ENCODE assay signal across 22 cellular contexts in genomic region chr13:94431987-94432386, GRCh38. TPM values are rescaled to one million over a fixed set of nuclear protein-coding genes. Genes with fewer than 3 reads are reported as not detected.
DNase-seq lines count a peak whose midpoint lies in the region; ATAC-seq and TF ChIP-seq lines count a peak whose summit lies in the region.
"Had no signal": no experiment of that assay in that cellular context is flagged by ENCODE, and none has a peak within 500 bp of the region (broad histone marks: within the 10 kb centered on the region; RNA-seq: fewer than 3 reads in every experiment).

No MANE protein-coding gene starts in this region.

- DNase-seq in DMS79 treated with DMSO at 0.1 percent for 48 hours (lab: John Stamatoyannopoulos, UW) (peak; percentile 48), DMS79 (lab: John Stamatoyannopoulos, UW) (no peak), cardiac muscle cell (ENCODE audit: low read depth in 1 of 2, low spot score in 1 of 2) (no peak), left cardiac atrium (no peak), NCI-H345 (lab: John Stamatoyannopoulos, UW) (no peak)
- DNase-seq in activated CD8-positive, alpha-beta T cell treated with anti-CD3 and anti-CD28 coated beads for 36 hours, result peak; percentile 46
- no peak for DNase-seq in stimulated activated effector memory CD8-positive, alpha-beta T cell treated with anti-CD3 and anti-CD28 coated beads, Interleukin-12 subunit alpha, Interleukin-12 subunit beta, amount 100 ng/mL, for 72 hours (ENCODE audit: low spot score in 2 of 2)
- DNase-seq: CD8-positive, alpha-beta T cell; cerebellar nuclear complex; GDM1; GOT3; lower lobe of right lung; MV-4-11; NCI-H1694; right cardiac atrium; T-cell; upper lobe of right lung had no signal

- TF ChIP-seq CTCF in cardiac muscle cell (IDR thresholded peaks at IDR 0.05; ENCODE audit: low read depth, low read length), result no peak
- no peak for TF ChIP-seq CTCF in activated CD8-positive, alpha-beta T cell treated with anti-CD3 and anti-CD28 coated beads for 36 hours (IDR thresholded peaks at IDR 0.05)

- intact Hi-C loops in left cardiac atrium (cut with DNase I), result no loop called here
- intact Hi-C loops in activated CD8-positive, alpha-beta T cell treated with anti-CD3 and anti-CD28 coated beads for 36 hours (cut with micrococcal nuclease), result no loop called here

- no peaks in the 10 kb centered on the region for H3K9me3 ChIP-seq in cardiac muscle cell (ENCODE audit: low read depth)
- H3K9me3 ChIP-seq: lower lobe of right lung, upper lobe of right lung had no signal

- H3K36me3 ChIP-seq in cardiac muscle cell, result no peaks in the 10 kb centered on the region
- H3K36me3 ChIP-seq: lower lobe of right lung, upper lobe of right lung had no signal

- H3K4me1 ChIP-seq in cardiac muscle cell (ENCODE audit: low read depth), result peaks cover 43% of the 10 kb centered on the region
- H3K4me1 ChIP-seq: lower lobe of right lung, upper lobe of right lung had no signal

- H3K4me3 ChIP-seq in cardiac muscle cell, result no peak overlapping the region
- H3K4me3 ChIP-seq: lower lobe of right lung, upper lobe of right lung had no signal

- CTCF ChIA-PET in activated CD8-positive, alpha-beta T cell treated with anti-CD3 and anti-CD28 coated beads for 36 hours (lab: Charles Lee), result interaction anchor here (1.8 to 10.9 kb wide), 3 partner anchors 10 to 187 kb away, joined by 5 to 232 read pairs (median 44); no protein-coding TSS in a partner anchor

- H3K27me3 ChIP-seq in cardiac muscle cell, result no peaks in the 10 kb centered on the region
- H3K27me3 ChIP-seq: upper lobe of right lung had no signal

- H3K4me1 Mint-ChIP-seq in activated CD8-positive, alpha-beta T cell treated with anti-CD3 and anti-CD28 coated beads for 36 hours (ENCODE audit: low read depth), result peaks cover 33% of the 10 kb centered on the region
- peaks cover 5% of the 10 kb centered on the region for H3K4me1 Mint-ChIP-seq in stimulated activated effector memory CD8-positive, alpha-beta T cell treated with anti-CD3 and anti-CD28 coated beads, Interleukin-12 subunit alpha, Interleukin-12 subunit beta, amount 100 ng/mL, for 72 hours

- peak overlapping the region; percentile 76 for H3K27ac ChIP-seq in cardiac muscle cell
- H3K27ac ChIP-seq: 22Rv1, KMS-11, lower lobe of right lung, upper lobe of right lung had no signal

- H3K4me3 Mint-ChIP-seq in activated CD8-positive, alpha-beta T cell treated with anti-CD3 and anti-CD28 coated beads for 36 hours, result no peak overlapping the region
- H3K4me3 Mint-ChIP-seq in stimulated activated effector memory CD8-positive, alpha-beta T cell treated with anti-CD3 and anti-CD28 coated beads, Interleukin-12 subunit alpha, Interleukin-12 subunit beta, amount 100 ng/mL, for 72 hours, result no peak overlapping the region
- H3K4me3 Mint-ChIP-seq: CD8-positive, alpha-beta T cell; T-cell had no signal

- peaks cover 4% of the 10 kb centered on the region for H3K9me3 Mint-ChIP-seq in activated CD8-positive, alpha-beta T cell treated with anti-CD3 and anti-CD28 coated beads for 36 hours
- H3K9me3 Mint-ChIP-seq in stimulated activated effector memory CD8-positive, alpha-beta T cell treated with anti-CD3 and anti-CD28 coated beads, Interleukin-12 subunit alpha, Interleukin-12 subunit beta, amount 100 ng/mL, for 72 hours, result no peaks in the 10 kb centered on the region
- H3K9me3 Mint-ChIP-seq: activated naive CD4-positive, alpha-beta T cell treated with anti-CD3 and anti-CD28 coated beads, Interleukin-2, amount 50 U/mL, for 72 hours; CD8-positive, alpha-beta T cell; T-cell had no signal

- POLR2A ChIA-PET in activated CD8-positive, alpha-beta T cell treated with anti-CD3 and anti-CD28 coated beads for 36 hours (lab: Charles Lee), result interaction anchor here (1.2 to 1.5 kb wide), 2 partner anchors 14 to 117 kb away, joined by 4 to 6 read pairs; no protein-coding TSS in a partner anchor

- H3K27me3 Mint-ChIP-seq in activated CD8-positive, alpha-beta T cell treated with anti-CD3 and anti-CD28 coated beads for 36 hours, result no peaks in the 10 kb centered on the region
- H3K27me3 Mint-ChIP-seq: T-cell had no signal

- ATAC-seq in left cardiac atrium, result no peak
- peak; percentile 54 for ATAC-seq in activated CD8-positive, alpha-beta T cell treated with anti-CD3 and anti-CD28 coated beads for 36 hours
- peak; percentile 62 for ATAC-seq in stimulated activated effector memory CD8-positive, alpha-beta T cell treated with anti-CD3 and anti-CD28 coated beads, Interleukin-12 subunit alpha, Interleukin-12 subunit beta, amount 100 ng/mL, for 72 hours
- ATAC-seq in HG03457 (IDR thresholded peaks at IDR 0.05; ENCODE audit: unreplicated experiment), result no peak
- ATAC-seq: CD8-positive, alpha-beta T cell; lower lobe of right lung; T-cell; upper lobe of right lung had no signal

- peaks cover 4% of the 10 kb centered on the region for H3K36me3 Mint-ChIP-seq in activated CD8-positive, alpha-beta T cell treated with anti-CD3 and anti-CD28 coated beads for 36 hours (ENCODE audit: low read depth)
- no peaks in the 10 kb centered on the region for H3K36me3 Mint-ChIP-seq in stimulated activated effector memory CD8-positive, alpha-beta T cell treated with anti-CD3 and anti-CD28 coated beads, Interleukin-12 subunit alpha, Interleukin-12 subunit beta, amount 100 ng/mL, for 72 hours
- H3K36me3 Mint-ChIP-seq: activated naive CD4-positive, alpha-beta T cell treated with anti-CD3 and anti-CD28 coated beads, Interleukin-2, amount 50 U/mL, for 72 hours; CD8-positive, alpha-beta T cell; T-cell had no signal

- H3K27ac Mint-ChIP-seq in activated CD8-positive, alpha-beta T cell treated with anti-CD3 and anti-CD28 coated beads for 36 hours, result peak overlapping the region; percentile 70
- H3K27ac Mint-ChIP-seq in stimulated activated effector memory CD8-positive, alpha-beta T cell treated with anti-CD3 and anti-CD28 coated beads, Interleukin-12 subunit alpha, Interleukin-12 subunit beta, amount 100 ng/mL, for 72 hours, result no peak overlapping the region
- H3K27ac Mint-ChIP-seq: CD8-positive, alpha-beta T cell; T-cell had no signal

RNA-seq across cellular contexts. Expression of gene DCT, which starts 47.5 kb away (rescaled TPM):
- total RNA-seq in cardiac muscle cell (0.18 TPM in 2 replicates), left cardiac atrium (under 1 TPM; 0.09 to 0.26 TPM)
- polyA plus RNA-seq in cardiac muscle cell, result not detected in 2 replicates
- total RNA-seq in activated CD8-positive, alpha-beta T cell treated with anti-CD3 and anti-CD28 coated beads for 36 hours, result under 1 TPM in 1 of 2 experiments, not detected in 1; 0.07 TPM
- total RNA-seq: upper lobe of right lung had no signal
- polyA plus RNA-seq: neural cell had no signal

Comparison
In these comparisons a context has a peak if more than half of its experiments do, and no peak if none do; other contexts are left out.
1. DNase-seq: peak in DMS79 treated with DMSO at 0.1 percent for 48 hours (single experiment) and activated CD8-positive, alpha-beta T cell treated with anti-CD3 and anti-CD28 coated beads for 36 hours (single experiment); none in DMS79 (single experiment), cardiac muscle cell (0 of 2), left cardiac atrium (single experiment), stimulated activated effector memory CD8-positive, alpha-beta T cell treated with anti-CD3 and anti-CD28 coated beads, Interleukin-12 subunit alpha, Interleukin-12 subunit beta, amount 100 ng/mL, for 72 hours (0 of 2) and NCI-H345 (single experiment).
2. ATAC-seq: peak in activated CD8-positive, alpha-beta T cell treated with anti-CD3 and anti-CD28 coated beads for 36 hours (single experiment) and stimulated activated effector memory CD8-positive, alpha-beta T cell treated with anti-CD3 and anti-CD28 coated beads, Interleukin-12 subunit alpha, Interleukin-12 subunit beta, amount 100 ng/mL, for 72 hours (single experiment); none in left cardiac atrium (0 of 2) and HG03457 (single experiment).